In the genomic region with DNA sequence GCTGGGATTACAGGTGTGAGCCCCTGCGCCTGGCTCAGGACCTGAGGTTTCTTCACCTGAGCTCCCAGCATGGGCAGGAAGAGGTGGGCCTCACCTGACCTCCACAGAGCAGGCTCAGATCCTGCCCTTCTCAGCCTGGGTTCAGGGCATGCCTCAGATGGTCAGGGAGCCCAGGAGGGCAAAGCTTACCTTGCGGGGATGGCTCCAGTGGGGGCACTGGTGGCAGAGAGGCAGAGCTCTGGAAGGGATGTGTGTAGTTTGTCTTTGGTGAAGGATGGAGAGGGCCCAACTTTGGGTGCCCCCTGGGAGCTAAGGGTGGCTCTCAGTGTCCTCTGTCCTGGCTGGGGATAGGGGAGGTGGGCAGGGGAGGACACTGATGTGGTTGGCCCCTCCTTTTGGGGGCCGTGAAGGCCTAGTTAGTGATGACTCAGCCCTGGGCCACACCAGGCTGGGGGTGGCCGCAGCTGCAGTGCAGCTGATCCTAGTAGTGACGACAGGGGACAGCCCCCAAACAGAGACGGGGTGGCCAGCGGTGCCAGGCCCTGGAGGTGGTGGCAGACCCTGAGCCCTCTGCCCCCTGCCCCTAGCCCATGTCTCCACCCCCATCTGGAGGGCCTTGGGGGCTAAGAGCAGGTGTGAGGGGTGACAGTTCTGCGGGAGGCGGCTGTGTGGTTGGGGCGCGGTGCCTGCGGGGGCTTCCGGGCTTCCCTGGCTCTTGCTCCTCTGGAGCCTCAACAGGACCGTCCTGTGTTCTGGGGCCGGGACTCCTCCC, we compare ENCODE assay signal across 7 cellular contexts. TPM values are rescaled to one million over a fixed set of nuclear protein-coding genes. Genes with fewer than 3 reads are reported as not detected.
DNase-seq lines count a peak whose midpoint lies in the region; ATAC-seq and TF ChIP-seq lines count a peak whose summit lies in the region.
"Had no signal": no experiment of that assay in that cellular context is flagged by ENCODE, and none has a peak within 500 bp of the region (broad histone marks: within the 10 kb centered on the region; RNA-seq: fewer than 3 reads in every experiment).

No MANE protein-coding gene starts in this region.

- H3K4me2 ChIP-seq in IMR-90 (ENCODE audit: low read depth, low read length) = peak overlapping the region; percentile 31; the same call in 1 of the 2 replicates
- H3K4me2 ChIP-seq in fibroblast of lung (ENCODE audit: extremely low read depth, insufficient read depth, low read length) = peak overlapping the region; percentile 93
- H3K4me2 ChIP-seq in Karpas-422 (ENCODE audit: low read depth, low read length, poor library complexity, severe bottlenecking) = no peak overlapping the region

- H2AFZ ChIP-seq in IMR-90 (replicated peaks; ENCODE audit: low read length, poor library complexity) = peak overlapping the region; percentile 83
- no peak overlapping the region for H2AFZ ChIP-seq in fibroblast of lung (ENCODE audit: low read length)
- no peak overlapping the region for H2AFZ ChIP-seq in Karpas-422 (ENCODE audit: low read length)

- peak overlapping the region; percentile 98 for H2BK15ac ChIP-seq in IMR-90 (ENCODE audit: low read depth, low read length)

- peak overlapping the region; percentile 57; the same call in 1 of the 2 replicates for H3K56ac ChIP-seq in IMR-90 (ENCODE audit: extremely low read depth, insufficient read depth, low read length)

- intact Hi-C loops in IMR-90 (cut with micrococcal nuclease) = no loop called here

- peak overlapping the region; percentile 11; the same call in 1 of the 2 replicates for H3K18ac ChIP-seq in IMR-90 (ENCODE audit: low read depth, low read length)

- H3K9me1 ChIP-seq in IMR-90 (ENCODE audit: insufficient read depth, low read length) = peaks cover 18% of the 10 kb centered on the region

- H4K20me1 ChIP-seq in IMR-90 (ENCODE audit: insufficient read depth, low read length) (peaks cover 13% of the 10 kb centered on the region), fibroblast of lung (ENCODE audit: control insufficient read depth, extremely low read depth, insufficient read depth, low read length) (no peaks in the 10 kb centered on the region), Karpas-422 (ENCODE audit: insufficient read depth, low read depth, low read length) (no peaks in the 10 kb centered on the region)

- dilution Hi-C loops in IMR-90 (cut with HindIII; ENCODE audit: low sequenced_read_pairs, unreplicated experiment) = no loop called here

- peak overlapping the region; percentile 97 for H2BK120ac ChIP-seq in IMR-90 (ENCODE audit: low read depth, low read length)

- POLR2A ChIA-PET in IMR-90 (lab: Charles Lee; ENCODE audit: unreplicated experiment) = interaction anchor here (1.2 kb wide), 1 partner anchor 12 kb away, joined by 6 read pairs; no protein-coding TSS in a partner anchor

- H3K9me2 ChIP-seq in Karpas-422 (replicated peaks; ENCODE audit: insufficient read depth, low read length) = no peaks in the 10 kb centered on the region

- ATAC-seq in IMR-90 (ENCODE audit: low read depth) = peak; percentile 7; the same call in 1 of the 2 replicates
- ATAC-seq in HG02938 (IDR thresholded peaks at IDR 0.05; ENCODE audit: unreplicated experiment) = no peak

- H4K8ac ChIP-seq in IMR-90 (ENCODE audit: low read depth in 2 of 2, low read length in 2 of 2) = peak overlapping the region; percentile 87 to 100

- in situ Hi-C loops in IMR-90 (cut with MboI; ENCODE audit: low sequenced_read_pairs) = no loop called here

- CTCF ChIA-PET in IMR-90 (lab: Yijun Ruan, JAX) = interaction anchor here (1.0 kb wide), 1 partner anchor 114 kb away, joined by 3 read pairs; no protein-coding TSS in a partner anchor

- H4K5ac ChIP-seq in IMR-90 (ENCODE audit: low read depth, low read length) = peak overlapping the region; percentile 59

- H4K91ac ChIP-seq in IMR-90 (ENCODE audit: insufficient read depth, low read depth, low read length) = peak overlapping the region; percentile 100

- H2AK5ac ChIP-seq in IMR-90 (ENCODE audit: low read depth, low read length) = peak overlapping the region; percentile 99

- no TSS peak for BruUV-seq in IMR-90 (replicated peaks; lab: Mats Ljungman, UMichigan)

- TF ChIP-seq CTCF in IMR-90 (conservative IDR thresholded peaks at IDR 0.05; ENCODE audit: low read depth, low read length) = no peak
- no peak for TF ChIP-seq CTCF in fibroblast of lung (conservative IDR thresholded peaks at IDR 0.05 in 1 of 2, IDR thresholded peaks at IDR 0.05 in 1 of 2; ENCODE audit: low read depth in 1 of 2, low read length in 2 of 2)

- TF ChIP-seq POLR2A in IMR-90 (IDR thresholded peaks at IDR 0.05; ENCODE audit: low read depth, low read length) = no peak

- H3K79me1 ChIP-seq in IMR-90 (ENCODE audit: low read depth in 1 of 2, low read length in 2 of 2) = peaks cover 17 to 79% of the 10 kb centered on the region in 2 experiments

- H3K36me3 ChIP-seq in IMR-90 (ENCODE audit: control insufficient read depth, insufficient read depth, low read length) = peaks cover 33% of the 10 kb centered on the region
- H3K36me3 ChIP-seq in fibroblast of lung (ENCODE audit: control insufficient read depth, insufficient read depth, low read length) = peaks cover 15% of the 10 kb centered on the region
- H3K36me3 ChIP-seq in rectal smooth muscle tissue (ENCODE audit: control insufficient read depth, insufficient read depth, low read length) = peaks cover 4% of the 10 kb centered on the region
- H3K36me3 ChIP-seq in Karpas-422 (ENCODE audit: insufficient read depth, low read length) = no peaks in the 10 kb centered on the region

- peak overlapping the region; percentile 74 for H3K9ac ChIP-seq in IMR-90 (ENCODE audit: low read depth, low read length)
- H3K9ac ChIP-seq in fibroblast of lung (ENCODE audit: insufficient read depth, low read length) = peak overlapping the region; percentile 80
- no peak overlapping the region for H3K9ac ChIP-seq in rectal smooth muscle tissue (ENCODE audit: low read length)
- H3K9ac ChIP-seq in Karpas-422 (ENCODE audit: low read length) = no peak overlapping the region

- no peak overlapping the region for H3K4me3 ChIP-seq in IMR-90 (ENCODE audit: insufficient read depth, low read depth, low read length)
- H3K4me3 ChIP-seq in fibroblast of lung (replicated peaks in 1 of 4; ENCODE audit: control extremely low read depth in 1 of 4, insufficient read depth in 1 of 4, low read depth in 3 of 4, low read length in 4 of 4) = peak overlapping the region in 3 of 4 experiments; percentile 31 to 54 (median 45)
- no peak overlapping the region for H3K4me3 ChIP-seq in rectal smooth muscle tissue (ENCODE audit: low read length)
- no peak overlapping the region for H3K4me3 ChIP-seq in Karpas-422 (ENCODE audit: low read length)

- no peaks in the 10 kb centered on the region for H3K27me3 ChIP-seq in IMR-90 (ENCODE audit: control insufficient read depth, insufficient read depth, low read length)
- no peaks in the 10 kb centered on the region for H3K27me3 ChIP-seq in fibroblast of lung (ENCODE audit: control insufficient read depth, insufficient read depth, low read length)
- H3K27me3 ChIP-seq in rectal smooth muscle tissue (ENCODE audit: control insufficient read depth, insufficient read depth, low read length) = no peaks in the 10 kb centered on the region
- no peaks in the 10 kb centered on the region for H3K27me3 ChIP-seq in Karpas-422 (ENCODE audit: low read length)

- DNase-seq in IMR-90 (peak; percentile 49), fibroblast of lung (ENCODE audit: low read depth in 2 of 2) (peak in 1 of 2 donors; percentile 56), Karpas-422 (no peak), glomerular visceral epithelial cell (ENCODE audit: extremely low spot score) (no peak)

- H3K79me2 ChIP-seq in fibroblast of lung (ENCODE audit: control insufficient read depth, insufficient read depth, low read length) (peaks cover 21% of the 10 kb centered on the region), Karpas-422 (ENCODE audit: low read length) (no peaks in the 10 kb centered on the region)

- TF ChIP-seq RAD21 in IMR-90 (IDR thresholded peaks at IDR 0.05; ENCODE audit: low read length) = no peak

- H3K27ac ChIP-seq in IMR-90 (ENCODE audit: insufficient read depth, low read length) (peak overlapping the region; percentile 98), fibroblast of lung (ENCODE audit: insufficient read depth, low read length) (peak overlapping the region; percentile 94), rectal smooth muscle tissue (ENCODE audit: low read depth, low read length) (peak overlapping the region; percentile 85), Karpas-422 (ENCODE audit: low read length) (no peak overlapping the region)

- H3K9me3 ChIP-seq in IMR-90 (ENCODE audit: control insufficient read depth, insufficient read depth, low read length) (no peaks in the 10 kb centered on the region), fibroblast of lung (ENCODE audit: control insufficient read depth, insufficient read depth, low read depth, low read length) (no peaks in the 10 kb centered on the region), Karpas-422 (ENCODE audit: low read length) (no peaks in the 10 kb centered on the region)

- peak overlapping the region; percentile 65; the same call in 1 of the 2 replicates for H3K23ac ChIP-seq in IMR-90 (ENCODE audit: low read depth, low read length)

- H3K4me1 ChIP-seq in IMR-90 (ENCODE audit: control insufficient read depth, insufficient read depth, low read length) (peaks cover 54% of the 10 kb centered on the region), fibroblast of lung (ENCODE audit: control insufficient read depth, extremely low read depth, insufficient read depth, low read length) (peaks cover 39% of the 10 kb centered on the region), rectal smooth muscle tissue (ENCODE audit: control insufficient read depth, insufficient read depth, low read length) (peaks cover 35% of the 10 kb centered on the region), Karpas-422 (ENCODE audit: low read length) (no peaks in the 10 kb centered on the region)

- WGBS in IMR-90 (ENCODE audit: extremely low coverage in 2 of 2, insufficient read length in 1 of 2), 2 experiments = 20% methylated on average over 1 of the region's 15 CpGs; no CpG with 5 or more reads in 1 of the 2 experiments

- peak overlapping the region; percentile 41 for H3K14ac ChIP-seq in IMR-90 (replicated peaks; ENCODE audit: low read depth, low read length)

- H2AK9ac ChIP-seq in IMR-90 (replicated peaks; ENCODE audit: low read depth, low read length, poor library complexity) = peak overlapping the region; percentile 100

- peak overlapping the region; percentile 99 for H3K4ac ChIP-seq in IMR-90 (ENCODE audit: low read depth, low read length)

- peak overlapping the region; percentile 58 for H2BK20ac ChIP-seq in IMR-90 (ENCODE audit: low read depth, low read length)

- H2BK5ac ChIP-seq in IMR-90 (ENCODE audit: low read depth, low read length, poor library complexity, severe bottlenecking) = peak overlapping the region; percentile 97

RNA-seq across cellular contexts. Expression of gene NHERF2, which starts 5.8 kb away (rescaled TPM):
- total RNA-seq in IMR-90 (2012; rRNA removed) (18.6 and 20.8 TPM in 2 replicates), fibroblast of lung (16.9 and 21.5 TPM in 2 replicates)
- polyA plus RNA-seq in IMR-90 (2012; rRNA removed) (77.8 and 96.6 TPM in 2 replicates), fibroblast of lung (30.7 and 38.0 TPM in 2 replicates)
- polyA plus RNA-seq in IMR-90 (2012; cell fraction: cytosol; rRNA removed) = 98.1 and 126 TPM in 2 replicates
- 54.5 and 134 TPM in 2 replicates for polyA plus RNA-seq in IMR-90 (2012; cell fraction: nucleus; rRNA removed; ENCODE audit: low replicate concordance)
- 79.5 and 84.8 TPM in 2 replicates for polyA plus RNA-seq in fibroblast of lung (2012)
- 15.5 and 29.6 TPM in 2 replicates for polyA minus RNA-seq in fibroblast of lung (ENCODE audit: low replicate concordance)
- not detected in 2 replicates for total RNA-seq in Karpas-422 (2014; rRNA removed; shearing (Covaris generic); ENCODE audit: low replicate concordance)

RNA-seq across cellular contexts. Expression of gene NPW, which starts 12.9 kb away (rescaled TPM):
- total RNA-seq in IMR-90 (2012; rRNA removed) (0.18 TPM in 1 of 2 replicates, not detected in the other), fibroblast of lung (0.26 and 0.99 TPM in 2 replicates)
- polyA plus RNA-seq in IMR-90 (2012; rRNA removed) (2.0 and 3.7 TPM in 2 replicates), fibroblast of lung (0.06 and 0.20 TPM in 2 replicates)
- polyA plus RNA-seq in IMR-90 (2012; cell fraction: cytosol; rRNA removed) = 6.1 and 9.0 TPM in 2 replicates
- polyA plus RNA-seq in IMR-90 (2012; cell fraction: nucleus; rRNA removed; ENCODE audit: low replicate concordance) = 2.5 and 7.1 TPM in 2 replicates
- 0.58 and 1.3 TPM in 2 replicates for polyA plus RNA-seq in fibroblast of lung (2012)
- not detected in 2 replicates for polyA minus RNA-seq in fibroblast of lung (ENCODE audit: low replicate concordance)
- 3.0 TPM in 1 of 2 replicates, not detected in the other for total RNA-seq in Karpas-422 (2014; rRNA removed; shearing (Covaris generic); ENCODE audit: low replicate concordance)
- total RNA-seq: posterior vena cava had no signal

RNA-seq across cellular contexts. Expression of gene NTHL1, which starts 15.2 kb away (rescaled TPM):
- total RNA-seq in IMR-90 (2012; rRNA removed) = 22.8 and 28.1 TPM in 2 replicates
- polyA plus RNA-seq in IMR-90 (2012; rRNA removed) = 28.0 and 33.3 TPM in 2 replicates
- polyA plus RNA-seq in IMR-90 (2012; cell fraction: cytosol; rRNA removed) = 46.3 and 54.8 TPM in 2 replicates
- 20.6 and 53.2 TPM in 2 replicates for polyA plus RNA-seq in IMR-90 (2012; cell fraction: nucleus; rRNA removed; ENCODE audit: low replicate concordance)
- 34.7 and 44.4 TPM in 2 replicates for total RNA-seq in fibroblast of lung
- 8.4 and 9.2 TPM in 2 replicates for polyA plus RNA-seq in fibroblast of lung
- 17.4 and 19.0 TPM in 2 replicates for polyA plus RNA-seq in fibroblast of lung (2012)
- polyA minus RNA-seq in fibroblast of lung (ENCODE audit: low replicate concordance) = 5.2 and 9.7 TPM in 2 replicates
- 23.2 and 52.2 TPM in 2 replicates for total RNA-seq in Karpas-422 (2014; rRNA removed; shearing (Covaris generic); ENCODE audit: low replicate concordance)

RNA-seq across cellular contexts. Expression of gene TSC2, which starts 15.3 kb away (rescaled TPM):
- total RNA-seq in IMR-90 (2012; rRNA removed) (22.8 and 31.4 TPM in 2 replicates), fibroblast of lung (35.7 and 46.6 TPM in 2 replicates)
- polyA plus RNA-seq in IMR-90 (2012; rRNA removed) (88.6 and 95.9 TPM in 2 replicates), fibroblast of lung (24.5 and 39.6 TPM in 2 replicates)
- 51.7 and 66.3 TPM in 2 replicates for polyA plus RNA-seq in IMR-90 (2012; cell fraction: cytosol; rRNA removed)
- polyA plus RNA-seq in IMR-90 (2012; cell fraction: nucleus; rRNA removed; ENCODE audit: low replicate concordance) = 202 and 503 TPM in 2 replicates
- polyA plus RNA-seq in fibroblast of lung (2012) = 52.2 and 55.8 TPM in 2 replicates
- 242 and 267 TPM in 2 replicates for polyA minus RNA-seq in fibroblast of lung (ENCODE audit: low replicate concordance)
- total RNA-seq in Karpas-422 (2014; rRNA removed; shearing (Covaris generic); ENCODE audit: low replicate concordance) = 33.3 and 64.5 TPM in 2 replicates

RNA-seq across cellular contexts. Expression of gene ZNF598, which starts 22.9 kb away (rescaled TPM):
- 3.4 and 4.4 TPM in 2 replicates for total RNA-seq in IMR-90 (2012; rRNA removed)
- polyA plus RNA-seq in IMR-90 (2012; rRNA removed) = 36.4 and 40.6 TPM in 2 replicates
- 23.6 and 37.3 TPM in 2 replicates for polyA plus RNA-seq in IMR-90 (2012; cell fraction: cytosol; rRNA removed)
- 98.8 and 225 TPM in 2 replicates for polyA plus RNA-seq in IMR-90 (2012; cell fraction: nucleus; rRNA removed; ENCODE audit: low replicate concordance)
- total RNA-seq in fibroblast of lung = 10.8 and 18.8 TPM in 2 replicates
- polyA plus RNA-seq in fibroblast of lung = 11.6 and 18.7 TPM in 2 replicates
- 19.6 and 29.9 TPM in 2 replicates for polyA plus RNA-seq in fibroblast of lung (2012)
- polyA minus RNA-seq in fibroblast of lung (ENCODE audit: low replicate concordance) = 14.7 and 15.9 TPM in 2 replicates
- total RNA-seq in Karpas-422 (2014; rRNA removed; shearing (Covaris generic); ENCODE audit: low replicate concordance) = 12.6 and 20.5 TPM in 2 replicates

Comparison
In these comparisons a context has a peak if more than half of its experiments do, and no peak if none do; other contexts are left out.
1. H3K4me3 ChIP-seq: peak in fibroblast of lung (3 of 4); none in IMR-90 (single experiment), rectal smooth muscle tissue (single experiment) and Karpas-422 (single experiment).
2. H3K9ac ChIP-seq: peak in IMR-90 (single experiment) and fibroblast of lung (single experiment); none in rectal smooth muscle tissue (single experiment) and Karpas-422 (single experiment).
3. RNA of gene NHERF2, which starts 5.8 kb away (total RNA-seq): 16.9 to 21.5 TPM in fibroblast of lung and 18.6 to 20.8 TPM in IMR-90; not detected in Karpas-422; every median in the first group is over 10 times any median in the second.